In genomic region chr7:28355553-28356319, GRCh38 we compare ENCODE assay signal across 1 cellular context.
A peak's percentile ranks its signal among the peaks of the same experiment; 100 is the strongest.
TF ChIP-seq lines count a peak whose summit lies in the region.

No MANE protein-coding gene starts in this region.

TF ChIP-seq in HEK293, 187 proteins besides CTCF, POLR2A, EP300 and RAD21 (continued from another document and continues in another):
- TF ChIP-seq, protein P1, sequence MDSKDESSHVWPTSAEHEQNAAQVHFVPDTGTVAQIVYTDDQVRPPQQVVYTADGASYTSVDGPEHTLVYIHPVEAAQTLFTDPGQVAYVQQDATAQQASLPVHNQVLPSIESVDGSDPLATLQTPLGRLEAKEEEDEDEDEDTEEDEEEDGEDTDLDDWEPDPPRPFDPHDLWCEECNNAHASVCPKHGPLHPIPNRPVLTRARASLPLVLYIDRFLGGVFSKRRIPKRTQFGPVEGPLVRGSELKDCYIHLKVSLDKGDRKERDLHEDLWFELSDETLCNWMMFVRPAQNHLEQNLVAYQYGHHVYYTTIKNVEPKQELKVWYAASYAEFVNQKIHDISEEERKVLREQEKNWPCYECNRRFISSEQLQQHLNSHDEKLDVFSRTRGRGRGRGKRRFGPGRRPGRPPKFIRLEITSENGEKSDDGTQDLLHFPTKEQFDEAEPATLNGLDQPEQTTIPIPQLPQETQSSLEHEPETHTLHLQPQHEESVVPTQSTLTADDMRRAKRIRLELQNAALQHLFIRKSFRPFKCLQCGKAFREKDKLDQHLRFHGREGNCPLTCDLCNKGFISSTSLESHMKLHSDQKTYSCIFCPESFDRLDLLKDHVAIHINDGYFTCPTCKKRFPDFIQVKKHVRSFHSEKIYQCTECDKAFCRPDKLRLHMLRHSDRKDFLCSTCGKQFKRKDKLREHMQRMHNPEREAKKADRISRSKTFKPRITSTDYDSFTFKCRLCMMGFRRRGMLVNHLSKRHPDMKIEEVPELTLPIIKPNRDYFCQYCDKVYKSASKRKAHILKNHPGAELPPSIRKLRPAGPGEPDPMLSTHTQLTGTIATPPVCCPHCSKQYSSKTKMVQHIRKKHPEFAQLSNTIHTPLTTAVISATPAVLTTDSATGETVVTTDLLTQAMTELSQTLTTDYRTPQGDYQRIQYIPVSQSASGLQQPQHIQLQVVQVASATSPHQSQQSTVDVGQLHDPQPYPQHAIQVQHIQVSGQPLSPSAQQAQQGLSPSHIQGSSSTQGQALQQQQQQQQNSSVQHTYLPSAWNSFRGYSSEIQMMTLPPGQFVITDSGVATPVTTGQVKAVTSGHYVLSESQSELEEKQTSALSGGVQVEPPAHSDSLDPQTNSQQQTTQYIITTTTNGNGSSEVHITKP (tag by site-specific recombination; IDR thresholded peaks at IDR 0.05) = no peak
- TF ChIP-seq PATZ1 (tag by site-specific recombination; IDR thresholded peaks at IDR 0.05) (no peak), ZNF221 (tag by site-specific recombination; IDR thresholded peaks at IDR 0.05; ENCODE audit: borderline replicate concordance) (no peak), ZSCAN23 (tag by site-specific recombination; IDR thresholded peaks at IDR 0.05) (peak; percentile 74; the same call in 1 of the 2 replicates), FEZF1 (tag by site-specific recombination; IDR thresholded peaks at IDR 0.05) (peak; percentile 95), ZNF404 (tag by site-specific recombination; IDR thresholded peaks at IDR 0.05) (no peak), ZFP69B (tag by site-specific recombination; IDR thresholded peaks at IDR 0.05) (no peak), ZNF433 (tag by site-specific recombination; IDR thresholded peaks at IDR 0.05; ENCODE audit: low read depth) (no peak), ZNF670 (tag by site-specific recombination; IDR thresholded peaks at IDR 0.05; ENCODE audit: low read depth) (no peak), ZNF214 (tag by site-specific recombination; IDR thresholded peaks at IDR 0.05; ENCODE audit: borderline replicate concordance) (no peak), ZNF311 (tag by site-specific recombination; IDR thresholded peaks at IDR 0.05; ENCODE audit: borderline replicate concordance) (no peak), ELK4 (IDR thresholded peaks at IDR 0.05; ENCODE audit: borderline replicate concordance, low read depth, low read length) (no peak), ZNF837 (tag by site-specific recombination; IDR thresholded peaks at IDR 0.05) (no peak), ZNF777 (tag by site-specific recombination; IDR thresholded peaks at IDR 0.05; ENCODE audit: borderline replicate concordance) (no peak), KLF1 (tag by site-specific recombination; IDR thresholded peaks at IDR 0.05) (no peak), YY2 (tag by site-specific recombination; IDR thresholded peaks at IDR 0.05) (no peak), ZNF585B (tag by site-specific recombination; IDR thresholded peaks at IDR 0.05) (no peak), ZBTB8A (tag by site-specific recombination; IDR thresholded peaks at IDR 0.05) (no peak), ZNF529 (tag by site-specific recombination; IDR thresholded peaks at IDR 0.05; ENCODE audit: insufficient replicate concordance) (no peak), ZNF23 (tag by site-specific recombination; IDR thresholded peaks at IDR 0.05; ENCODE audit: borderline replicate concordance) (no peak), ZBTB26 (tag by site-specific recombination; optimal IDR thresholded peaks at IDR 0.05) (no peak), SP3 (tag by site-specific recombination; IDR thresholded peaks at IDR 0.05) (no peak), ZNF629 (tag by site-specific recombination; IDR thresholded peaks at IDR 0.05) (peak; percentile 86), ZNF488 (tag by site-specific recombination; IDR thresholded peaks at IDR 0.05) (no peak), ZNF423 (tag by site-specific recombination; IDR thresholded peaks at IDR 0.05) (no peak), ZNF610 (tag by site-specific recombination; IDR thresholded peaks at IDR 0.05; ENCODE audit: borderline replicate concordance) (no peak), ZNF37A (tag by site-specific recombination; IDR thresholded peaks at IDR 0.05) (no peak), ZNF548 (tag by site-specific recombination; IDR thresholded peaks at IDR 0.05) (no peak), ZNF747 (tag by site-specific recombination; IDR thresholded peaks at IDR 0.05) (no peak), KLF9 (tag by site-specific recombination; IDR thresholded peaks at IDR 0.05; ENCODE audit: low read depth) (no peak), ZNF555 (tag by site-specific recombination; conservative IDR thresholded peaks at IDR 0.05) (no peak), MEIS1 (CRISPR knock-in tag; IDR thresholded peaks at IDR 0.05; ENCODE audit: borderline replicate concordance) (no peak), OVOL3 (tag by site-specific recombination; IDR thresholded peaks at IDR 0.05) (no peak), KLF16 (tag by site-specific recombination; IDR thresholded peaks at IDR 0.05) (no peak), YY1 (tag by site-specific recombination; IDR thresholded peaks at IDR 0.05) (no peak), ZNF677 (tag by site-specific recombination; IDR thresholded peaks at IDR 0.05) (no peak), GLI2 (tag by site-specific recombination; IDR thresholded peaks at IDR 0.05; ENCODE audit: borderline replicate concordance, low read depth) (peak; percentile 54; the same call in 1 of the 2 replicates), ZNF16 (tag by site-specific recombination; IDR thresholded peaks at IDR 0.05; ENCODE audit: low read depth) (no peak), ZNF791 (tag by site-specific recombination; IDR thresholded peaks at IDR 0.05) (no peak), ZNF132 (tag by site-specific recombination; IDR thresholded peaks at IDR 0.05; ENCODE audit: borderline replicate concordance) (no peak), ZIC2 (tag by site-specific recombination; IDR thresholded peaks at IDR 0.05) (no peak), ZNF654 (tag by site-specific recombination; IDR thresholded peaks at IDR 0.05; ENCODE audit: low read depth) (no peak), ZNF843 (tag by site-specific recombination; IDR thresholded peaks at IDR 0.05) (peak; percentile 75; the same call in 1 of the 2 replicates), ZNF544 (tag by site-specific recombination; IDR thresholded peaks at IDR 0.05) (no peak), ZNF146 (tag by site-specific recombination; IDR thresholded peaks at IDR 0.05) (no peak), ZSCAN16 (tag by site-specific recombination; IDR thresholded peaks at IDR 0.05) (no peak), ZNF274 (IDR thresholded peaks at IDR 0.05; ENCODE audit: low read length) (no peak), ZNF274 (tag by site-specific recombination; IDR thresholded peaks at IDR 0.05; ENCODE audit: borderline replicate concordance) (no peak), ZNF394 (tag by site-specific recombination; IDR thresholded peaks at IDR 0.05; ENCODE audit: borderline replicate concordance) (peak; percentile 20; the same call in 1 of the 2 replicates), ZNF514 (tag by site-specific recombination; IDR thresholded peaks at IDR 0.05) (no peak)
- TF ChIP-seq, protein P2, sequence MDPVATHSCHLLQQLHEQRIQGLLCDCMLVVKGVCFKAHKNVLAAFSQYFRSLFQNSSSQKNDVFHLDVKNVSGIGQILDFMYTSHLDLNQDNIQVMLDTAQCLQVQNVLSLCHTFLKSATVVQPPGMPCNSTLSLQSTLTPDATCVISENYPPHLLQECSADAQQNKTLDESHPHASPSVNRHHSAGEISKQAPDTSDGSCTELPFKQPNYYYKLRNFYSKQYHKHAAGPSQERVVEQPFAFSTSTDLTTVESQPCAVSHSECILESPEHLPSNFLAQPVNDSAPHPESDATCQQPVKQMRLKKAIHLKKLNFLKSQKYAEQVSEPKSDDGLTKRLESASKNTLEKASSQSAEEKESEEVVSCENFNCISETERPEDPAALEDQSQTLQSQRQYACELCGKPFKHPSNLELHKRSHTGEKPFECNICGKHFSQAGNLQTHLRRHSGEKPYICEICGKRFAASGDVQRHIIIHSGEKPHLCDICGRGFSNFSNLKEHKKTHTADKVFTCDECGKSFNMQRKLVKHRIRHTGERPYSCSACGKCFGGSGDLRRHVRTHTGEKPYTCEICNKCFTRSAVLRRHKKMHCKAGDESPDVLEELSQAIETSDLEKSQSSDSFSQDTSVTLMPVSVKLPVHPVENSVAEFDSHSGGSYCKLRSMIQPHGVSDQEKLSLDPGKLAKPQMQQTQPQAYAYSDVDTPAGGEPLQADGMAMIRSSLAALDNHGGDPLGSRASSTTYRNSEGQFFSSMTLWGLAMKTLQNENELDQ (tag by site-specific recombination; IDR thresholded peaks at IDR 0.05; ENCODE audit: low read depth) = no peak
- TF ChIP-seq, protein P3, sequence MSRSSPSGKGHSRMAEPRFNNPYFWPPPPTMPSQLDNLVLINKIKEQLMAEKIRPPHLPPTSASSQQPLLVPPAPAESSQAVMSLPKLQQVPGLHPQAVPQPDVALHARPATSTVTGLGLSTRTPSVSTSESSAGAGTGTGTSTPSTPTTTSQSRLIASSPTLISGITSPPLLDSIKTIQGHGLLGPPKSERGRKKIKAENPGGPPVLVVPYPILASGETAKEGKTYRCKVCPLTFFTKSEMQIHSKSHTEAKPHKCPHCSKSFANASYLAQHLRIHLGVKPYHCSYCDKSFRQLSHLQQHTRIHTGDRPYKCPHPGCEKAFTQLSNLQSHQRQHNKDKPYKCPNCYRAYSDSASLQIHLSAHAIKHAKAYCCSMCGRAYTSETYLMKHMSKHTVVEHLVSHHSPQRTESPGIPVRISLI (tag by site-specific recombination; IDR thresholded peaks at IDR 0.05) = no peak
- TF ChIP-seq, protein P4, sequence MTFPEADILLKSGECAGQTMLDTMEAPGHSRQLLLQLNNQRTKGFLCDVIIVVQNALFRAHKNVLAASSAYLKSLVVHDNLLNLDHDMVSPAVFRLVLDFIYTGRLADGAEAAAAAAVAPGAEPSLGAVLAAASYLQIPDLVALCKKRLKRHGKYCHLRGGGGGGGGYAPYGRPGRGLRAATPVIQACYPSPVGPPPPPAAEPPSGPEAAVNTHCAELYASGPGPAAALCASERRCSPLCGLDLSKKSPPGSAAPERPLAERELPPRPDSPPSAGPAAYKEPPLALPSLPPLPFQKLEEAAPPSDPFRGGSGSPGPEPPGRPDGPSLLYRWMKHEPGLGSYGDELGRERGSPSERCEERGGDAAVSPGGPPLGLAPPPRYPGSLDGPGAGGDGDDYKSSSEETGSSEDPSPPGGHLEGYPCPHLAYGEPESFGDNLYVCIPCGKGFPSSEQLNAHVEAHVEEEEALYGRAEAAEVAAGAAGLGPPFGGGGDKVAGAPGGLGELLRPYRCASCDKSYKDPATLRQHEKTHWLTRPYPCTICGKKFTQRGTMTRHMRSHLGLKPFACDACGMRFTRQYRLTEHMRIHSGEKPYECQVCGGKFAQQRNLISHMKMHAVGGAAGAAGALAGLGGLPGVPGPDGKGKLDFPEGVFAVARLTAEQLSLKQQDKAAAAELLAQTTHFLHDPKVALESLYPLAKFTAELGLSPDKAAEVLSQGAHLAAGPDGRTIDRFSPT (tag by site-specific recombination; IDR thresholded peaks at IDR 0.05) = no peak
- TF ChIP-seq, protein P5, sequence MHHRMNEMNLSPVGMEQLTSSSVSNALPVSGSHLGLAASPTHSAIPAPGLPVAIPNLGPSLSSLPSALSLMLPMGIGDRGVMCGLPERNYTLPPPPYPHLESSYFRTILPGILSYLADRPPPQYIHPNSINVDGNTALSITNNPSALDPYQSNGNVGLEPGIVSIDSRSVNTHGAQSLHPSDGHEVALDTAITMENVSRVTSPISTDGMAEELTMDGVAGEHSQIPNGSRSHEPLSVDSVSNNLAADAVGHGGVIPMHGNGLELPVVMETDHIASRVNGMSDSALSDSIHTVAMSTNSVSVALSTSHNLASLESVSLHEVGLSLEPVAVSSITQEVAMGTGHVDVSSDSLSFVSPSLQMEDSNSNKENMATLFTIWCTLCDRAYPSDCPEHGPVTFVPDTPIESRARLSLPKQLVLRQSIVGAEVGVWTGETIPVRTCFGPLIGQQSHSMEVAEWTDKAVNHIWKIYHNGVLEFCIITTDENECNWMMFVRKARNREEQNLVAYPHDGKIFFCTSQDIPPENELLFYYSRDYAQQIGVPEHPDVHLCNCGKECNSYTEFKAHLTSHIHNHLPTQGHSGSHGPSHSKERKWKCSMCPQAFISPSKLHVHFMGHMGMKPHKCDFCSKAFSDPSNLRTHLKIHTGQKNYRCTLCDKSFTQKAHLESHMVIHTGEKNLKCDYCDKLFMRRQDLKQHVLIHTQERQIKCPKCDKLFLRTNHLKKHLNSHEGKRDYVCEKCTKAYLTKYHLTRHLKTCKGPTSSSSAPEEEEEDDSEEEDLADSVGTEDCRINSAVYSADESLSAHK (tag by site-specific recombination; IDR thresholded peaks at IDR 0.05) = no peak
